29 cellular contexts compared by ENCODE assay signal in the genomic region with DNA sequence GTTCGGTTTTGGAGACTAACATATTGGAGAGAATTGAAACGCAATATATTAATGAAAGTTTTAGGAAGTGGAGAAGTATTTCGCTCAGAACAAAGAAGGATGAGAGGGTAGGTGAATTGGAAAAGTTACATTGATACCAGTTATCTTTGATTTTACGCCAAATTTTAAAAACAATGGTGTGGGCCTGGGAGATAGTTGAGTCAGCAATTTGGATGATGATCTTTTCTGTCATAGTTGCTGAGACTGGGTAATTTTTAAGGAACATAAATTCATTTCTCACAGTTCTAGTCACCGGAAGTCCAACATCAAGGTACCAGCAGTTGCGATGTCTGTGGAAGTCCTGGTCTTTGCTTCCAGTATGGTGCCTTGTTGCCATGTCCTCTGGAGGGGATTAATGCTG.
"Had no signal": no experiment of that assay in that cellular context is flagged by ENCODE, and none has a peak within 500 bp of the region (broad histone marks: within the 10 kb centered on the region; RNA-seq: fewer than 3 reads in every experiment).

No MANE protein-coding gene starts in this region.

- H3K9me3 ChIP-seq: colonic mucosa, esophagus muscularis mucosa, esophagus squamous epithelium, gastrocnemius medialis, gastroesophageal sphincter, heart left ventricle, heart right ventricle had no signal

- H3K4me1 ChIP-seq: colonic mucosa, esophagus muscularis mucosa, esophagus squamous epithelium, foreskin keratinocyte, gastrocnemius medialis, gastroesophageal sphincter, heart left ventricle, heart right ventricle had no signal

- H3K27ac ChIP-seq: colonic mucosa, coronary artery, dorsolateral prefrontal cortex, epithelial cell of prostate, esophagus muscularis mucosa, esophagus squamous epithelium, foreskin keratinocyte, gastrocnemius medialis, gastroesophageal sphincter, heart left ventricle, heart right ventricle, hepatocyte had no signal

- DNase-seq: colonic mucosa; cortex of kidney; dermis blood vessel endothelial cell; dorsolateral prefrontal cortex; effector CD4-positive, alpha-beta T cell; effector CD8-positive, alpha-beta T cell; effector memory CD4-positive, alpha-beta T cell; effector memory CD8-positive, alpha-beta T cell; endodermal cell; erythroblast; esophagus squamous epithelium; foreskin fibroblast; foreskin keratinocyte; foreskin melanocyte; gastrocnemius medialis; glutamatergic neuron; head of caudate nucleus; heart left ventricle; heart right ventricle had no signal

- H3K27me3 ChIP-seq: colonic mucosa, dorsolateral prefrontal cortex, esophagus muscularis mucosa, esophagus squamous epithelium, foreskin keratinocyte, gastrocnemius medialis, gastroesophageal sphincter, heart left ventricle, heart right ventricle, hepatocyte had no signal

- H2AFZ ChIP-seq: hepatocyte had no signal

- H3K4me3 ChIP-seq: colonic mucosa, coronary artery, dorsolateral prefrontal cortex, esophagus muscularis mucosa, esophagus squamous epithelium, gastrocnemius medialis, gastroesophageal sphincter, heart left ventricle, heart right ventricle, hepatocyte had no signal

- H3K4me2 ChIP-seq: hepatocyte had no signal

- ATAC-seq: effector memory CD8-positive, alpha-beta T cell; esophagus mucosa; foreskin keratinocyte; gastrocnemius medialis; gastroesophageal sphincter; heart left ventricle; heart right ventricle had no signal

- H3K36me3 ChIP-seq: colonic mucosa, esophagus muscularis mucosa, esophagus squamous epithelium, gastrocnemius medialis, gastroesophageal sphincter, heart left ventricle, heart right ventricle had no signal

- H3K79me2 ChIP-seq: hepatocyte had no signal

- FAIRE-seq: colon, endometrium, endothelial cell of umbilical vein, frontal cortex had no signal
